In the genomic region with DNA sequence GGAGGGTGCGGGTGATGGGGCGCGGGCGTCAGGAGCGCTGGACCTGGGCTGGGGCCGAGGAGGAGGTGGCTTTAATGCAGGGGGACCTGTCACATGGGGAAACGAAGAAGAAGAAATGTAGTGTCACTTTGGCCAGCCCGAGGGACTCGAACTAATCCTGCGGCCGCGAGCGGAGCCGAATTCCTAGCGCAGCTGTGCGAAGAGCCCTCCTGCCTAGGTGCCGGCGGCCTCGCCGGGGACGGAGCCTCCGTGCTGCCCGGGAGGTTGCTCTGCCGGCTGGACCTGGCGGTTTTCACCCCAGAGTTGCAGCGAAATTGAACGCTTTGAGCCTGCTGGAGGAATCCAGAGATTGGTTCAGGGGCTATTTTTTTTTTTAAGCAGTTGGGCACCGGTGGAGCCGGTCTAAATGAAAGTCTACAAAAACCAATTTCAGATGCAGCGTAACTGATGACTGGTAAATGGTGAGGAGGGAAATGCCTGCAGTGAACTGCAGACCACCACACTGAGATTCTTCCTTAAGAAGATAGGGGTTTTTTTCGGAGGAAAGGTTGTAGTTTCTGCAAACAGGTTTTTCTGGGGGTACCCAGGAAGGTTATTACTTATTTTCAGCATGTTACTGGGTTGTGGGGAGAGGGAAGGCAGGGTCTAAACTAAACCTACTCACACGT, we compare ENCODE assay signal across 9 cellular contexts. TPM values are rescaled to one million over a fixed set of nuclear protein-coding genes. Genes with fewer than 3 reads are reported as not detected.
DNase-seq lines count a peak whose midpoint lies in the region; ATAC-seq and TF ChIP-seq lines count a peak whose summit lies in the region.
"Had no signal": no experiment of that assay in that cellular context is flagged by ENCODE, and none has a peak within 500 bp of the region (broad histone marks: within the 10 kb centered on the region; RNA-seq: fewer than 3 reads in every experiment).

No MANE protein-coding gene starts in this region.

- H4K8ac ChIP-seq in neuronal stem cell (ENCODE audit: low read depth, low read length): no peak overlapping the region

- no peak overlapping the region for H4K91ac ChIP-seq in neuronal stem cell (ENCODE audit: low read depth, low read length, poor library complexity)

- peak overlapping the region; percentile 58 for H3K14ac ChIP-seq in neuronal stem cell (ENCODE audit: low read length)

- peak; percentile 37; the same call in 1 of the 2 replicates for ATAC-seq in Panc1
- no peak for ATAC-seq in HG03469 (IDR thresholded peaks at IDR 0.05; ENCODE audit: unreplicated experiment)

- H3K79me1 ChIP-seq in neuronal stem cell (ENCODE audit: low read depth, low read length): no peaks in the 10 kb centered on the region

- H3K36me3 ChIP-seq in Panc1 (ENCODE audit: control insufficient read depth, insufficient read depth, low read length) (no peaks in the 10 kb centered on the region), neuronal stem cell (replicated peaks in 1 of 2; ENCODE audit: control insufficient read depth in 2 of 2, insufficient read depth in 2 of 2, low read length in 2 of 2) (no peaks in the 10 kb centered on the region)
- H3K36me3 ChIP-seq: BLaER1 treated with 17β-estradiol and CSF1 and Interleukin-3, amounts not matched to agents 10 nM and 100 nM had no signal

- no CpG with 5 or more reads among the region's 32 CpGs for WGBS in neuronal stem cell (ENCODE audit: extremely low coverage in 2 of 2, insufficient read length in 2 of 2, insufficient replicate concordance in 1 of 2), 2 donors

- H2BK5ac ChIP-seq in neuronal stem cell (ENCODE audit: low read length): no peak overlapping the region

- peak overlapping the region; percentile 74 for H3K9ac ChIP-seq in neuronal stem cell (ENCODE audit: low read depth, low read length, poor library complexity)
- H3K9ac ChIP-seq: BLaER1 treated with 17β-estradiol and CSF1 and Interleukin-3, amounts not matched to agents 10 nM and 100 nM had no signal

- no peak overlapping the region for H3K27ac ChIP-seq in Panc1 (ENCODE audit: low read length)
- no peak overlapping the region for H3K27ac ChIP-seq in neuronal stem cell (replicated peaks; ENCODE audit: low read length)
- H3K27ac ChIP-seq: BLaER1 treated with 17β-estradiol and CSF1 and Interleukin-3, amounts not matched to agents 10 nM and 100 nM had no signal

- peaks cover 19% of the 10 kb centered on the region; the same call in 1 of the 2 replicates for H3K4me1 ChIP-seq in Panc1 (ENCODE audit: control insufficient read depth, insufficient read depth, low read length)
- H3K4me1 ChIP-seq in neuronal stem cell (ENCODE audit: control insufficient read depth in 2 of 2, insufficient read depth in 1 of 2, low read depth in 1 of 2, low read length in 2 of 2): peaks cover 2 to 9% of the 10 kb centered on the region in 2 donors
- H3K4me1 ChIP-seq: BLaER1 treated with 17β-estradiol and CSF1 and Interleukin-3, amounts not matched to agents 10 nM and 100 nM had no signal

- H3K4me3 ChIP-seq in Panc1 (ENCODE audit: low read depth in 2 of 2, low read length in 2 of 2) (peak overlapping the region; percentile 25 to 41), fibroblast of pulmonary artery (replicated peaks; ENCODE audit: low read depth, low read length) (peak overlapping the region; percentile 56), neuronal stem cell (ENCODE audit: low read length in 2 of 2) (peak overlapping the region; percentile 35 to 94)
- H3K4me3 ChIP-seq: BLaER1 treated with 17β-estradiol and CSF1 and Interleukin-3, amounts not matched to agents 10 nM and 100 nM had no signal

- H2BK120ac ChIP-seq in neuronal stem cell (ENCODE audit: low read depth, low read length): no peak overlapping the region

- peaks cover 41% of the 10 kb centered on the region for H3K27me3 ChIP-seq in Panc1 (ENCODE audit: control insufficient read depth, insufficient read depth, low read length)
- peaks cover 0 to 45% (median 0%) of the 10 kb centered on the region in 3 experiments for H3K27me3 ChIP-seq in neuronal stem cell (ENCODE audit: control insufficient read depth in 3 of 3, insufficient read depth in 3 of 3, low read depth in 1 of 3, low read length in 3 of 3)
- H3K27me3 ChIP-seq: BLaER1 treated with 17β-estradiol and CSF1 and Interleukin-3, amounts not matched to agents 10 nM and 100 nM had no signal

- POLR2A ChIA-PET in Panc1 (lab: Charles Lee): interaction anchor here (0.6 kb wide), 1 partner anchor 354 kb away, joined by 3 read pairs; no protein-coding TSS in a partner anchor

- TF ChIP-seq CTCF in Panc1 (IDR thresholded peaks at IDR 0.05): no peak
- TF ChIP-seq CTCF in fibroblast of pulmonary artery (IDR thresholded peaks at IDR 0.05; ENCODE audit: low read length, missing control alignments): no peak

- intact Hi-C loops in Panc1 (cut with micrococcal nuclease; ENCODE audit: unreplicated experiment): no loop called here

- H2AFZ ChIP-seq in neuronal stem cell (ENCODE audit: low read length): peak overlapping the region; percentile 92

- H2BK12ac ChIP-seq in neuronal stem cell (ENCODE audit: low read length): no peak overlapping the region

- CTCF ChIA-PET in Panc1 (lab: Charles Lee): interaction anchor here (0.7 kb wide), 2 partner anchors 184 to 204 kb away, joined by 3 to 4 read pairs; no protein-coding TSS in a partner anchor

- no peak overlapping the region for H3K23ac ChIP-seq in neuronal stem cell (ENCODE audit: low read depth, low read length, poor library complexity)

- DNase-seq in NCI-H1092 treated with DMSO at 0.1 percent for 48 hours (lab: John Stamatoyannopoulos, UW) (peak; percentile 56), NCI-H1092 (lab: John Stamatoyannopoulos, UW) (no peak), Panc1 (ENCODE audit: low read depth, low spot score) (no peak), fibroblast of pulmonary artery (ENCODE audit: low read depth) (no peak), neuronal stem cell (ENCODE audit: low spot score) (peak; percentile 42), 8988T (no peak), NK-92 (lab: John Stamatoyannopoulos, UW; ENCODE audit: unreplicated experiment) (no peak)

- H2AK5ac ChIP-seq in neuronal stem cell (ENCODE audit: low read depth, low read length): peak overlapping the region; percentile 50

- no peak overlapping the region for H3K4ac ChIP-seq in neuronal stem cell (ENCODE audit: low read length)

- in situ Hi-C loops in Panc1 (cut with HindIII; ENCODE audit: low pct_unique_long_range_greater_than_20kb, low sequenced_read_pairs): no loop called here

- H3K9me3 ChIP-seq in Panc1 (ENCODE audit: control insufficient read depth, insufficient read depth, low read depth, low read length) (no peaks in the 10 kb centered on the region), neuronal stem cell (replicated peaks in 1 of 2; ENCODE audit: control insufficient read depth in 2 of 2, insufficient read depth in 1 of 2, low read depth in 1 of 2, low read length in 2 of 2) (peaks cover 0 to 5% of the 10 kb centered on the region in 2 donors)

- H3K18ac ChIP-seq in neuronal stem cell (ENCODE audit: low read length): peak overlapping the region; percentile 90

- peak overlapping the region; percentile 95 for H3K4me2 ChIP-seq in neuronal stem cell (ENCODE audit: insufficient read depth, low read length, poor library complexity, severe bottlenecking)
- H3K4me2 ChIP-seq: BLaER1 treated with 17β-estradiol and CSF1 and Interleukin-3, amounts not matched to agents 10 nM and 100 nM had no signal

- no TSS peak for BruUV-seq in Panc1 (replicated peaks; lab: Mats Ljungman, UMichigan)

- H2BK15ac ChIP-seq in neuronal stem cell (ENCODE audit: low read length): peak overlapping the region; percentile 56

RNA-seq across cellular contexts. Expression of gene TMEM108, which starts 0.7 kb away (rescaled TPM):
- 0.41 TPM for total RNA-seq in Panc1 (2021; ENCODE audit: unreplicated experiment)
- polyA plus RNA-seq in Panc1 (2012; ENCODE audit: insufficient read length): 0.67 TPM
- 22.5 TPM for polyA plus RNA-seq in neuronal stem cell (2013, experiment 1 of 2)
- polyA plus RNA-seq in neuronal stem cell (2013, experiment 2 of 2): 21.3 TPM

Comparison
In these comparisons a context has a peak if more than half of its experiments do, and no peak if none do; other contexts are left out.
1. DNase-seq: peak in NCI-H1092 treated with DMSO at 0.1 percent for 48 hours (single experiment) and neuronal stem cell (single experiment); none in NCI-H1092 (single experiment), Panc1 (single experiment), fibroblast of pulmonary artery (single experiment), 8988T (single experiment) and NK-92 (single experiment).
2. Peak in every context shown above with its lines, with median percentiles within 50 percentile points of each other: H3K4me3 ChIP-seq.